Comparison of ENCODE assay signal across 21 cellular contexts in the genomic region with DNA sequence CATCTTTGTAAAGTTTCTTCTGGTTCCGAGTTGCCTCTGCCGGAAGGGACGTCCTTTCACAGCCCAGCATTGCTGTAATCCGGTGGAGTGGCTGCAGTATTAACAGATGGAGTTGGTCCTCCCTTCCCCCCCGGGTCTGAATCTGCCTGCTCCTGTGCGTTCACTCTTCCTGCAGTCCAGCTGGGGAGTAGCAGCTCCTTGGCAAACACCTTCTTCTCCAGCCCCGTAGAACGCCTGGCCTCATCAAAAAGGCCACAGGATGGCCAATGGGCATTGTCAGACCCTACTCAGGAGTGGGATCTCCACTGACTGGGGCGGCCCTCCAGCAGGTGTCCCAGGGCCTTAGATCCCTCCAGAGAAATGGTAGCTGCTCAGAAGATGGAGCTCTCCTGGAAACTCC.
"Had no signal": no experiment of that assay in that cellular context is flagged by ENCODE, and none has a peak within 500 bp of the region (broad histone marks: within the 10 kb centered on the region; RNA-seq: fewer than 3 reads in every experiment).

No MANE protein-coding gene starts in this region.

- H3K4me1 ChIP-seq: psoas muscle, right lobe of liver, stomach, transverse colon had no signal

- H3K4me3 Mint-ChIP-seq: naive thymus-derived CD8-positive, alpha-beta T cell had no signal

- DNase-seq: cortex of kidney; effector CD8-positive, alpha-beta T cell; heart left ventricle; hippocampal formation; mammary epithelial cell; naive thymus-derived CD8-positive, alpha-beta T cell; psoas muscle; retina; right lobe of liver; spleen; stimulated activated CD4-positive, alpha-beta T cell treated with anti-CD3 and anti-CD28 coated beads, Interleukin-15, amount 100 ng/mL, for 24 hours; stimulated activated CD4-positive, alpha-beta T cell treated with anti-CD3 and anti-CD28 coated beads, Interleukin-2, amount 100 ng/mL, for 24 hours; stimulated activated CD4-positive, alpha-beta T cell treated with anti-CD3 and anti-CD28 coated beads, Interleukin-4, amount 100 ng/mL, for 4 hours; stimulated activated naive CD4-positive, alpha-beta T cell; stomach; substantia nigra; transverse colon had no signal

- H3K36me3 ChIP-seq: right lobe of liver, thoracic aorta had no signal

- H3K9me3 ChIP-seq: heart left ventricle, neutrophil, psoas muscle, right lobe of liver, spleen, stomach, thoracic aorta, transverse colon had no signal

- H3K4me3 ChIP-seq: dorsolateral prefrontal cortex, heart left ventricle, psoas muscle, right lobe of liver, spleen, stomach, thoracic aorta, transverse colon had no signal

- H3K27me3 Mint-ChIP-seq: naive thymus-derived CD8-positive, alpha-beta T cell had no signal

- H3K27me3 ChIP-seq: dorsolateral prefrontal cortex, heart left ventricle, neutrophil, right lobe of liver, spleen, stomach, transverse colon had no signal

- H3K9me3 Mint-ChIP-seq: naive thymus-derived CD8-positive, alpha-beta T cell had no signal

- ATAC-seq: esophagus mucosa; heart left ventricle; naive thymus-derived CD8-positive, alpha-beta T cell; psoas muscle; right lobe of liver had no signal
